Comparison of ENCODE assay signal across 8 cellular contexts in the genomic region with DNA sequence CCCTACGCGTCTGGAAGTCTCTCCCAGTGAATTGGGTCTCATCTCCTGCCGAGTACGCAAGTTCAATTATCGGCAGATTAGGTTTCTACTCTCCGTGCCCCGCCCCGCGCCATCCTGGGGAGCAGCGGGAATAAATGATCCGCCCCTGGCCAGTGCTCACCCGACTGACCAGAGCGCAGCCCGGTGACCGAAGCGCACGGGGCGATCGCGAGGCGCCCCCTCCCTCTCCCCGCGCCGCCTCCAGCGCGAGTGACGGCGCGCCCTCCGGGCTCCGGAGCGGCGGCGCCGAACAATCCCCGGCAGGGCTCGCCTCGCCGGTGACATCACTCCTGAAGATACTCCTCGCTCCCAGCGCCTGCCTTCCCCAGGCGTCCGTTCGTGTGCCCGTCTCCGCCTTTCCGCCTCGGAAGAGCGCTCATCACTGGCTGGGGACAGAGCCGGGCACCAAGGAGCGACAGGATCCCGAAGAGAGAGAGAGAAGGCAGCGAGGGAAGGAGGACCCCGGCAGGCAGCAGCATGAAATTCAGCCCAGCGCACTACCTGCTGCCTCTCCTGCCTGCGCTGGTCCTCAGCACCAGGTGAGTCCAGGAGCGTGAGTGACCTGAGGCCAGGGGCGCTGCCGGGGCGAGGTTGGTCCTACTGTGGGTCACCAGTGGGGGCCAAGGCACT. TPM values are rescaled to one million over a fixed set of nuclear protein-coding genes. Genes with fewer than 3 reads are reported as not detected.
A peak's percentile ranks its signal among the peaks of the same experiment; 100 is the strongest.
DNase-seq lines count a peak whose midpoint lies in the region; ATAC-seq, FAIRE-seq and TF ChIP-seq lines count a peak whose summit lies in the region.

Gene LUZP2 (plus strand): TSS at position 326 of the 669 bp plus-strand sequence.

- peak within 1 kb of the TSS; percentile 47 to 50 for H3K4me3 ChIP-seq in Panc1 (ENCODE audit: low read depth in 2 of 2, low read length in 2 of 2)

- H3K27me3 ChIP-seq in Panc1 (ENCODE audit: control insufficient read depth, insufficient read depth, low read length), result peaks cover 26% of the 10 kb centered on the region

- peak; percentile 64 for DNase-seq in GM03348 (ENCODE audit: low spot score)
- no peak for DNase-seq in Panc1 (ENCODE audit: low read depth, low spot score)
- peak; percentile 12 to 13 for DNase-seq in frontal cortex (ENCODE audit: low spot score in 2 of 2)
- no peak for DNase-seq in omental fat pad (ENCODE audit: low spot score)
- no peak for DNase-seq in NCI-H524 treated with DMSO at 0.1 percent for 48 hours (lab: John Stamatoyannopoulos, UW)
- no peak for DNase-seq in superior temporal gyrus (ENCODE audit: extremely low spot score)

- no peaks in the 10 kb centered on the region for H3K36me3 ChIP-seq in Panc1 (ENCODE audit: control insufficient read depth, insufficient read depth, low read length)

- POLR2A ChIA-PET in Panc1 (lab: Charles Lee), result no interaction called here

- no TSS peak for BruUV-seq in Panc1 (replicated peaks; lab: Mats Ljungman, UMichigan)

- no peaks in the 10 kb centered on the region for H3K9me3 ChIP-seq in Panc1 (ENCODE audit: control insufficient read depth, insufficient read depth, low read depth, low read length)

- FAIRE-seq in frontal cortex (lab: Jason Lieb, UNC), result no peak

- in situ Hi-C loops in Panc1 (cut with HindIII; ENCODE audit: low pct_unique_long_range_greater_than_20kb, low sequenced_read_pairs), result no loop called here

- no peak within 1 kb of the TSS for H3K27ac ChIP-seq in Panc1 (ENCODE audit: low read length)

- peak; percentile 84 for ATAC-seq in Panc1
- ATAC-seq in omental fat pad (ENCODE audit: low FRiP score), result peak; percentile 64
- no peak for ATAC-seq in HG02885 (IDR thresholded peaks at IDR 0.05; ENCODE audit: poor library complexity, unreplicated experiment)
- ATAC-seq in HG03565 (IDR thresholded peaks at IDR 0.05; ENCODE audit: unreplicated experiment), result no peak

- intact Hi-C loops in Panc1 (cut with micrococcal nuclease; ENCODE audit: unreplicated experiment), result no loop called here

- CTCF ChIA-PET in Panc1 (lab: Charles Lee), result no interaction called here

- no peak for TF ChIP-seq CTCF in Panc1 (IDR thresholded peaks at IDR 0.05)
- TF ChIP-seq CTCF in omental fat pad (IDR thresholded peaks at IDR 0.05), result no peak

- H3K4me1 ChIP-seq in Panc1 (ENCODE audit: control insufficient read depth, insufficient read depth, low read length), result peaks cover 4% of the 10 kb centered on the region; the same call in 1 of the 2 replicates

RNA-seq across cellular contexts. Expression of gene LUZP2, which starts in this region (rescaled TPM):
- 0.18 TPM for total RNA-seq in Panc1 (2021; ENCODE audit: unreplicated experiment)
- polyA plus RNA-seq in Panc1 (2012; ENCODE audit: insufficient read length), result 0.27 TPM
- total RNA-seq in frontal cortex, result 42.0 TPM
- total RNA-seq in omental fat pad, result under 1 TPM in 1 of 4 donors, not detected in 3; 0.63 TPM

Comparison
In these comparisons a context has a peak if more than half of its experiments do, and no peak if none do; other contexts are left out.
1. RNA of gene LUZP2 (total RNA-seq): 42.0 TPM in frontal cortex (single experiment); 0.18 TPM in Panc1 (single experiment) and 0.63 TPM in omental fat pad; every median in the first group is over 10 times any median in the second.
2. Peak in ATAC-seq and H3K4me3 ChIP-seq in Panc1; RNA of the gene not detected or under 1 TPM.
3. Peak in ATAC-seq in omental fat pad; RNA of the gene not detected or under 1 TPM.
4. DNase-seq: peak in GM03348 (single experiment) and frontal cortex (2 of 2); none in Panc1 (single experiment), omental fat pad (single experiment), NCI-H524 treated with DMSO at 0.1 percent for 48 hours (single experiment) and superior temporal gyrus (single experiment).